In genomic region chr9:130343445-130343918, GRCh38 we compare ENCODE assay signal across 9 cellular contexts.
DNase-seq lines count a peak whose midpoint lies in the region; ATAC-seq and TF ChIP-seq lines count a peak whose summit lies in the region.
"Had no signal": no experiment of that assay in that cellular context is flagged by ENCODE, and none has a peak within 500 bp of the region (broad histone marks: within the 10 kb centered on the region; RNA-seq: fewer than 3 reads in every experiment).

No MANE protein-coding gene starts in this region.

- no peak overlapping the region for H3K27ac ChIP-seq in SU-DHL-6 (ENCODE audit: low read depth, low read length)
- no peak overlapping the region for H3K27ac ChIP-seq in dorsolateral prefrontal cortex

- DNase-seq in GM13977 (ENCODE audit: low spot score) (peak; percentile 48), dorsolateral prefrontal cortex (peak in 3 of 10 donors; percentile 13 to 27 (median 21)), posterior cingulate gyrus (peak in 6 of 10 donors; percentile 31 to 73 (median 42))
- DNase-seq in activated CD4-positive, CD25-positive, alpha-beta regulatory T cell (lab: John Stamatoyannopoulos, UW), result no peak
- DNase-seq: stimulated activated naive B cell treated with anti-CD40 and anti-IgM and Interleukin-4, amounts not matched to agents 10 μg/mL and 1 μg/mL and 100 μg/mL, for 72 hours had no signal

- no peaks in the 10 kb centered on the region for H3K9me3 ChIP-seq in SU-DHL-6 (ENCODE audit: insufficient read depth, low read length)

- H3K27me3 ChIP-seq in SU-DHL-6 (ENCODE audit: low read length) (no peaks in the 10 kb centered on the region), dorsolateral prefrontal cortex (peaks cover 0 to 6% (median 0%) of the 10 kb centered on the region in 45 donors)

- in situ Hi-C loops in GM13977 (cut with MboI; ENCODE audit: low pct_unique_long_range_greater_than_20kb, low sequenced_read_pairs, unreplicated experiment), result no loop called here

- H3K79me2 ChIP-seq in SU-DHL-6 (ENCODE audit: insufficient read depth, low read length), result no peaks in the 10 kb centered on the region

- H3K9me2 ChIP-seq in SU-DHL-6 (replicated peaks; ENCODE audit: insufficient read depth, low read length), result no peaks in the 10 kb centered on the region

- no peaks in the 10 kb centered on the region for H3F3A ChIP-seq in SU-DHL-6 (ENCODE audit: insufficient read depth)

- H3K4me3 ChIP-seq in SU-DHL-6 (ENCODE audit: insufficient read depth, low read length, poor library complexity, severe bottlenecking) (no peak overlapping the region), dorsolateral prefrontal cortex (no peak overlapping the region)

- no peak overlapping the region for H3K4me2 ChIP-seq in SU-DHL-6 (ENCODE audit: low read depth, low read length, poor library complexity, severe bottlenecking)

- intact Hi-C loops in dorsolateral prefrontal cortex (cut with DNase I), result loop anchor here in 1 of 2 donors (10.0 kb wide), 2 partner anchors 229 to 459 kb away; no protein-coding TSS in a partner anchor
- intact Hi-C loops in posterior cingulate gyrus (cut with DNase I), result loop anchor here (1.0 kb wide), 1 partner anchor 236 kb away; no protein-coding TSS in a partner anchor

- TF ChIP-seq CTCF in GM13977 (IDR thresholded peaks at IDR 0.05; ENCODE audit: extremely low read depth, insufficient read depth, missing control alignments) (peak; percentile 73), SU-DHL-6 (IDR thresholded peaks at IDR 0.05; ENCODE audit: insufficient read depth, low read length, poor library complexity, severe bottlenecking) (peak; percentile 93), dorsolateral prefrontal cortex (IDR thresholded peaks at IDR 0.05 in 54 of 56, conservative IDR thresholded peaks at IDR 0.05 in 2 of 56; ENCODE audit: low read depth in 1 of 56, partially characterized antibody in 56 of 56) (peak in 55 of 56 donors; percentile 34 to 75 (median 63))

- H3K36me3 ChIP-seq in SU-DHL-6 (ENCODE audit: low read length), result no peaks in the 10 kb centered on the region

- no peak overlapping the region for H2AFZ ChIP-seq in SU-DHL-6 (ENCODE audit: low read depth, low read length, severe bottlenecking)

- H3K9ac ChIP-seq in SU-DHL-6 (ENCODE audit: low read length), result no peak overlapping the region

- no peak for ATAC-seq in GM21529 (IDR thresholded peaks at IDR 0.05; ENCODE audit: unreplicated experiment)
- ATAC-seq in GM21528 (IDR thresholded peaks at IDR 0.05; ENCODE audit: low FRiP score, unreplicated experiment), result no peak
- ATAC-seq in HG02870 (IDR thresholded peaks at IDR 0.05; ENCODE audit: unreplicated experiment), result no peak

- no peaks in the 10 kb centered on the region for H4K20me1 ChIP-seq in SU-DHL-6 (ENCODE audit: low read depth, low read length)

Comparison
In these comparisons a context has a peak if more than half of its experiments do, and no peak if none do; other contexts are left out.
1. DNase-seq: peak in GM13977 (single experiment) and posterior cingulate gyrus (6 of 10); none in activated CD4-positive, CD25-positive, alpha-beta regulatory T cell (0 of 4).
2. Peak in every context shown above with its lines, with median percentiles within 50 percentile points of each other: CTCF ChIP-seq.